1 cellular context compared by ENCODE assay signal in the genomic region with DNA sequence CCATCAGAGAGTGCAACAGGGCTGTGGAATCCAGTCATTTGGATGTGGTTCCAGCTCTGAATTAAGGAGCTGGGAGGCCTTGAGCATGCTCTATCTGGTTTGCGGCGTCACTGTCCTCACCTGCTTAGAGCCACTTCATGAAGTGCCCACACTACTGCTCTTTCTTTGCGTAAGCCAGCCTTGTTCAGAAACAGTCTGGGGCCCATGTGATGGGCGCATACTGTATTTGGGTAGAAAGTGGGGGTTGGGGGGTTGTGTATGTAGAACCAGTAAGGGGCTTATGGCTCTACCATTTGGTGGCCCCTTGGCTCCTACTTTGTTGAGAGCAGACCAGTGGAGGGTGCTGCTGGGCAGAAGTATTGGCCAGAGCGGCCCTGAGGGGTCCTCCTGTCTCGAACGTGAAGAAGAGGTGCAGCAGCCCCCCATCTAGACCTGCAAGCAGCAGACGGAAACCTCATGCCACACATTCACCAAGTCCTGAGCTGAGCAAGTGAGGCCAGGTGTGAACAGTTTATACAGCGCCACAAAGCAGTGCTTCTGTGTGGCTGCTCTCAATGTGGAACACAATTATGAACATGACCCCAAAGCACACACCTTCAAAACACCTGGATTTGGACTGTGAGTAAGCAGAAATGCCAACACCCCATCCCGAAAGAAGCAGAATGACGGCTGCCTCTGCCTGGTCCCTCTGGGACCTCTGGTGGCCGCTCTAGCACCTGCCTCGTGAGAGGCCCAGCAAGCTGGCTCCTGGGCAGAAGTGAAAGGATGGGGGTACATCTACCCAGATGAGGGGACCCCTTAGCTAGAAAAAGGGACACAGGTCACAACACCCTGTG.
TF ChIP-seq lines count a peak whose summit lies in the region.

No MANE protein-coding gene starts in this region.

TF ChIP-seq in GM23338, 12 proteins besides CTCF, POLR2A, EP300 and RAD21 (continued from another document):
- TF ChIP-seq, protein P1, sequence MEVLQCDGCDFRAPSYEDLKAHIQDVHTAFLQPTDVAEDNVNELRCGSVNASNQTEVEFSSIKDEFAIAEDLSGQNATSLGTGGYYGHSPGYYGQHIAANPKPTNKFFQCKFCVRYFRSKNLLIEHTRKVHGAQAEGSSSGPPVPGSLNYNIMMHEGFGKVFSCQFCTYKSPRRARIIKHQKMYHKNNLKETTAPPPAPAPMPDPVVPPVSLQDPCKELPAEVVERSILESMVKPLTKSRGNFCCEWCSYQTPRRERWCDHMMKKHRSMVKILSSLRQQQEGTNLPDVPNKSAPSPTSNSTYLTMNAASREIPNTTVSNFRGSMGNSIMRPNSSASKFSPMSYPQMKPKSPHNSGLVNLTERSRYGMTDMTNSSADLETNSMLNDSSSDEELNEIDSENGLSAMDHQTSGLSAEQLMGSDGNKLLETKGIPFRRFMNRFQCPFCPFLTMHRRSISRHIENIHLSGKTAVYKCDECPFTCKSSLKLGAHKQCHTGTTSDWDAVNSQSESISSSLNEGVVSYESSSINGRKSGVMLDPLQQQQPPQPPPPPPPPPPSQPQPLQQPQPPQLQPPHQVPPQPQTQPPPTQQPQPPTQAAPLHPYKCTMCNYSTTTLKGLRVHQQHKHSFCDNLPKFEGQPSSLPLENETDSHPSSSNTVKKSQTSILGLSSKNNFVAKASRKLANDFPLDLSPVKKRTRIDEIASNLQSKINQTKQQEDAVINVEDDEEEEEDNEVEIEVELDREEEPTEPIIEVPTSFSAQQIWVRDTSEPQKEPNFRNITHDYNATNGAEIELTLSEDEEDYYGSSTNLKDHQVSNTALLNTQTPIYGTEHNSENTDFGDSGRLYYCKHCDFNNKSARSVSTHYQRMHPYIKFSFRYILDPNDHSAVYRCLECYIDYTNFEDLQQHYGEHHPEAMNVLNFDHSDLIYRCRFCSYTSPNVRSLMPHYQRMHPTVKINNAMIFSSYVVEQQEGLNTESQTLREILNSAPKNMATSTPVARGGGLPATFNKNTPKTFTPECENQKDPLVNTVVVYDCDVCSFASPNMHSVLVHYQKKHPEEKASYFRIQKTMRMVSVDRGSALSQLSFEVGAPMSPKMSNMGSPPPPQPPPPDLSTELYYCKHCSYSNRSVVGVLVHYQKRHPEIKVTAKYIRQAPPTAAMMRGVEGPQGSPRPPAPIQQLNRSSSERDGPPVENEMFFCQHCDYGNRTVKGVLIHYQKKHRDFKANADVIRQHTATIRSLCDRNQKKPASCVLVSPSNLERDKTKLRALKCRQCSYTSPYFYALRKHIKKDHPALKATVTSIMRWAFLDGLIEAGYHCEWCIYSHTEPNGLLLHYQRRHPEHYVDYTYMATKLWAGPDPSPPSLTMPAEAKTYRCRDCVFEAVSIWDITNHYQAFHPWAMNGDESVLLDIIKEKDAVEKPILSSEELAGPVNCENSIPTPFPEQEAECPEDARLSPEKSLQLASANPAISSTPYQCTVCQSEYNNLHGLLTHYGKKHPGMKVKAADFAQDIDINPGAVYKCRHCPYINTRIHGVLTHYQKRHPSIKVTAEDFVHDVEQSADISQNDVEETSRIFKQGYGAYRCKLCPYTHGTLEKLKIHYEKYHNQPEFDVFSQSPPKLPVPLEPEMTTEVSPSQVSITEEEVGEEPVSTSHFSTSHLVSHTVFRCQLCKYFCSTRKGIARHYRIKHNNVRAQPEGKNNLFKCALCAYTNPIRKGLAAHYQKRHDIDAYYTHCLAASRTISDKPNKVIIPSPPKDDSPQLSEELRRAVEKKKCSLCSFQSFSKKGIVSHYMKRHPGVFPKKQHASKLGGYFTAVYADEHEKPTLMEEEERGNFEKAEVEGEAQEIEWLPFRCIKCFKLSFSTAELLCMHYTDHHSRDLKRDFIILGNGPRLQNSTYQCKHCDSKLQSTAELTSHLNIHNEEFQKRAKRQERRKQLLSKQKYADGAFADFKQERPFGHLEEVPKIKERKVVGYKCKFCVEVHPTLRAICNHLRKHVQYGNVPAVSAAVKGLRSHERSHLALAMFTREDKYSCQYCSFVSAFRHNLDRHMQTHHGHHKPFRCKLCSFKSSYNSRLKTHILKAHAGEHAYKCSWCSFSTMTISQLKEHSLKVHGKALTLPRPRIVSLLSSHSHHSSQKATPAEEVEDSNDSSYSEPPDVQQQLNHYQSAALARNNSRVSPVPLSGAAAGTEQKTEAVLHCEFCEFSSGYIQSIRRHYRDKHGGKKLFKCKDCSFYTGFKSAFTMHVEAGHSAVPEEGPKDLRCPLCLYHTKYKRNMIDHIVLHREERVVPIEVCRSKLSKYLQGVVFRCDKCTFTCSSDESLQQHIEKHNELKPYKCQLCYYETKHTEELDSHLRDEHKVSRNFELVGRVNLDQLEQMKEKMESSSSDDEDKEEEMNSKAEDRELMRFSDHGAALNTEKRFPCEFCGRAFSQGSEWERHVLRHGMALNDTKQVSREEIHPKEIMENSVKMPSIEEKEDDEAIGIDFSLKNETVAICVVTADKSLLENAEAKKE (CRISPR knock-in tag; IDR thresholded peaks at IDR 0.05), result no peak
- TF ChIP-seq ZNF331 (CRISPR knock-in tag; IDR thresholded peaks at IDR 0.05; ENCODE audit: low read depth), result no peak
- no peak for TF ChIP-seq POLR2AphosphoS5 (IDR thresholded peaks at IDR 0.05; ENCODE audit: low read depth)
- no peak for TF ChIP-seq EZH2 (IDR thresholded peaks at IDR 0.05; ENCODE audit: low read depth, unreplicated experiment)
- no peak for TF ChIP-seq EZH2phosphoT487 (IDR thresholded peaks at IDR 0.05; ENCODE audit: unreplicated experiment)
- TF ChIP-seq NANOG (IDR thresholded peaks at IDR 0.05; ENCODE audit: borderline replicate concordance), result no peak
- TF ChIP-seq, protein P2, sequence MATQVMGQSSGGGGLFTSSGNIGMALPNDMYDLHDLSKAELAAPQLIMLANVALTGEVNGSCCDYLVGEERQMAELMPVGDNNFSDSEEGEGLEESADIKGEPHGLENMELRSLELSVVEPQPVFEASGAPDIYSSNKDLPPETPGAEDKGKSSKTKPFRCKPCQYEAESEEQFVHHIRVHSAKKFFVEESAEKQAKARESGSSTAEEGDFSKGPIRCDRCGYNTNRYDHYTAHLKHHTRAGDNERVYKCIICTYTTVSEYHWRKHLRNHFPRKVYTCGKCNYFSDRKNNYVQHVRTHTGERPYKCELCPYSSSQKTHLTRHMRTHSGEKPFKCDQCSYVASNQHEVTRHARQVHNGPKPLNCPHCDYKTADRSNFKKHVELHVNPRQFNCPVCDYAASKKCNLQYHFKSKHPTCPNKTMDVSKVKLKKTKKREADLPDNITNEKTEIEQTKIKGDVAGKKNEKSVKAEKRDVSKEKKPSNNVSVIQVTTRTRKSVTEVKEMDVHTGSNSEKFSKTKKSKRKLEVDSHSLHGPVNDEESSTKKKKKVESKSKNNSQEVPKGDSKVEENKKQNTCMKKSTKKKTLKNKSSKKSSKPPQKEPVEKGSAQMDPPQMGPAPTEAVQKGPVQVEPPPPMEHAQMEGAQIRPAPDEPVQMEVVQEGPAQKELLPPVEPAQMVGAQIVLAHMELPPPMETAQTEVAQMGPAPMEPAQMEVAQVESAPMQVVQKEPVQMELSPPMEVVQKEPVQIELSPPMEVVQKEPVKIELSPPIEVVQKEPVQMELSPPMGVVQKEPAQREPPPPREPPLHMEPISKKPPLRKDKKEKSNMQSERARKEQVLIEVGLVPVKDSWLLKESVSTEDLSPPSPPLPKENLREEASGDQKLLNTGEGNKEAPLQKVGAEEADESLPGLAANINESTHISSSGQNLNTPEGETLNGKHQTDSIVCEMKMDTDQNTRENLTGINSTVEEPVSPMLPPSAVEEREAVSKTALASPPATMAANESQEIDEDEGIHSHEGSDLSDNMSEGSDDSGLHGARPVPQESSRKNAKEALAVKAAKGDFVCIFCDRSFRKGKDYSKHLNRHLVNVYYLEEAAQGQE (IDR thresholded peaks at IDR 0.05; ENCODE audit: unreplicated experiment), result no peak
- no peak for TF ChIP-seq JUNB (IDR thresholded peaks at IDR 0.05; ENCODE audit: unreplicated experiment)
- no peak for TF ChIP-seq ZNF114 (CRISPR knock-in tag; IDR thresholded peaks at IDR 0.05)
- TF ChIP-seq, protein P3, sequence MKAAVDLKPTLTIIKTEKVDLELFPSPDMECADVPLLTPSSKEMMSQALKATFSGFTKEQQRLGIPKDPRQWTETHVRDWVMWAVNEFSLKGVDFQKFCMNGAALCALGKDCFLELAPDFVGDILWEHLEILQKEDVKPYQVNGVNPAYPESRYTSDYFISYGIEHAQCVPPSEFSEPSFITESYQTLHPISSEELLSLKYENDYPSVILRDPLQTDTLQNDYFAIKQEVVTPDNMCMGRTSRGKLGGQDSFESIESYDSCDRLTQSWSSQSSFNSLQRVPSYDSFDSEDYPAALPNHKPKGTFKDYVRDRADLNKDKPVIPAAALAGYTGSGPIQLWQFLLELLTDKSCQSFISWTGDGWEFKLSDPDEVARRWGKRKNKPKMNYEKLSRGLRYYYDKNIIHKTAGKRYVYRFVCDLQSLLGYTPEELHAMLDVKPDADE (IDR thresholded peaks at IDR 0.05), result no peak
- TF ChIP-seq CREB1 (CRISPR knock-in tag; IDR thresholded peaks at IDR 0.05; ENCODE audit: low read depth), result no peak
TF ChIP-seq in GM23338: peak in this region for 0.
